In the genomic region with DNA sequence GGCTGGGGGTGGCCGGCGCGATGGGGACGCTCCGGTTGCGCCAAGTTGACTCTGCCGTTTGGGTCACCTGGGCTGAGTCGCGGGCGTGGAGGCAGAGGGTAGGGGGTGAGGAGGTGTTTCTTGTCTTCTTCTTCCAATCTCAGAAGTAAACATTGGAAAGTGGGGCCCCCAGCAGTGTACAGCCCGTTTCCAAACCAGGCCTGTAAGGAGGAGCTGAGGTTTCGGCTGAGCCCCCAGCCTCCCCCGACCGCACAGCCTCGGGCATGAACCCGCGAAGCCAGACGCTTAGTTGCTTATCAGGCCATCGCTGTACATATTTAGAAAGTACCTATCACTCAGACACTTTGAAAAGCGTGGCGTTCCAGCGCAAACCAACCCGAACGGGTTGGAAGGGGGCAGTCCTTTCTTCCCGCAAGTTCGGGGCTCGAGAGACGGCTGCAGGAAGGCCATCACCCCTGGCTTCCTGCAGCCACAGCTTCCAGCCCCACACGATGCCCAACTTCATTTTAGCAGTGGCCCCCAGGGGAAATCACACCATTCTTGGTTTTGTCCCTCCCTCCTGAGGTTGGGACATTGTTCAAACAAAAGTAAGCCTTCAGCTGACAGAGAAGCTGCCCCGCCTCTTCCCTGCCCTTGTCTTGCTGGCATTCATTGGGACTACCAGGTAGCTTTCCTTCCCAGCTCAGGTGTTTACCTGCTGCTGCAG, we compare ENCODE assay signal across 9 cellular contexts.
DNase-seq lines count a peak whose midpoint lies in the region; ATAC-seq, FAIRE-seq and TF ChIP-seq lines count a peak whose summit lies in the region.
"Had no signal": no experiment of that assay in that cellular context is flagged by ENCODE, and none has a peak within 500 bp of the region (broad histone marks: within the 10 kb centered on the region; RNA-seq: fewer than 3 reads in every experiment).

No MANE protein-coding gene starts in this region.

- H3K4me3 Mint-ChIP-seq in activated T-cell treated with anti-CD3 and anti-CD28 coated beads, Interleukin-2, amount 50 U/mL, for 72 hours, result peak overlapping the region; percentile 64 to 82

- H3K4me1 ChIP-seq in spleen, result peaks cover 5 to 39% (median 25%) of the 10 kb centered on the region in 6 donors

- no peaks in the 10 kb centered on the region for H3K36me3 Mint-ChIP-seq in activated T-cell treated with anti-CD3 and anti-CD28 coated beads, Interleukin-2, amount 50 U/mL, for 72 hours (ENCODE audit: insufficient read depth in 2 of 2)

- 37 to 73% (median 61%) methylated on average over 29 to 30 of the region's 30 CpGs for WGBS in spleen, 5 donors

- peaks cover 27% of the 10 kb centered on the region for H3K4me1 Mint-ChIP-seq in activated T-cell treated with anti-CD3 and anti-CD28 coated beads, Interleukin-2, amount 50 U/mL, for 72 hours (ENCODE audit: low read depth)

- H3K27me3 ChIP-seq in spleen (replicated peaks in 1 of 7), result peaks cover 0 to 8% (median 0%) of the 10 kb centered on the region in 7 donors

- H3K36me3 ChIP-seq in spleen, result no peaks in the 10 kb centered on the region

- no peak for TF ChIP-seq POLR2A in spleen (IDR thresholded peaks at IDR 0.05)

- H3K27ac Mint-ChIP-seq in activated T-cell treated with anti-CD3 and anti-CD28 coated beads, Interleukin-2, amount 50 U/mL, for 72 hours, result no peak overlapping the region

- H3K9me3 ChIP-seq in spleen, result no peaks in the 10 kb centered on the region

- peak; percentile 42 for FAIRE-seq in HTR-8/SVneo (lab: Jason Lieb, UNC)
- FAIRE-seq: colon had no signal

- H3K27me3 Mint-ChIP-seq in activated T-cell treated with anti-CD3 and anti-CD28 coated beads, Interleukin-2, amount 50 U/mL, for 72 hours (ENCODE audit: low read depth), result no peaks in the 10 kb centered on the region

- intact Hi-C loops in spleen (cut with DNase I; ENCODE audit: low total_unique reads), result no loop called here

- no peaks in the 10 kb centered on the region for H3K9me3 Mint-ChIP-seq in activated T-cell treated with anti-CD3 and anti-CD28 coated beads, Interleukin-2, amount 50 U/mL, for 72 hours

- TF ChIP-seq CTCF in spleen (IDR thresholded peaks at IDR 0.05 in 8 of 11, conservative IDR thresholded peaks at IDR 0.05 in 3 of 11), result no peak

- DNase-seq in HTR-8/SVneo (ENCODE audit: insufficient read length, low spot score) (no peak), spleen (no peak), NCI-H446 (lab: John Stamatoyannopoulos, UW) (no peak)
- DNase-seq in activated T-cell treated with anti-CD3 and anti-CD28 coated beads, Interleukin-2, amount 50 U/mL, for 72 hours, result peak; percentile 23 to 25

- peak overlapping the region; percentile 18 for H3K4me3 ChIP-seq in iPS-11a (ENCODE audit: low read depth, low read length)
- peak overlapping the region in 5 of 8 donors; percentile 13 to 66 (median 34) for H3K4me3 ChIP-seq in spleen

- peak; percentile 71 for ATAC-seq in activated T-cell treated with anti-CD3 and anti-CD28 coated beads, Interleukin-2, amount 50 U/mL, for 72 hours (replicated peaks in 1 of 2)
- ATAC-seq in GM21423 (IDR thresholded peaks at IDR 0.05; ENCODE audit: unreplicated experiment) (no peak), GM21529 (IDR thresholded peaks at IDR 0.05; ENCODE audit: unreplicated experiment) (no peak), HG02798 (IDR thresholded peaks at IDR 0.05; ENCODE audit: poor library complexity, unreplicated experiment) (no peak)

- peak overlapping the region in 6 of 8 donors; percentile 12 to 70 (median 62) for H3K27ac ChIP-seq in spleen

Comparison
In these comparisons a context has a peak if more than half of its experiments do, and no peak if none do; other contexts are left out.
1. DNase-seq: peak in activated T-cell treated with anti-CD3 and anti-CD28 coated beads, Interleukin-2, amount 50 U/mL, for 72 hours (2 of 2); none in HTR-8/SVneo (single experiment), spleen (single experiment) and NCI-H446 (0 of 2).
2. ATAC-seq: peak in activated T-cell treated with anti-CD3 and anti-CD28 coated beads, Interleukin-2, amount 50 U/mL, for 72 hours (2 of 2); none in GM21423 (single experiment), GM21529 (single experiment) and HG02798 (single experiment).